16 cellular contexts compared by ENCODE assay signal in genomic region chr5:10634562-10634961, GRCh38.
DNase-seq lines count a peak whose midpoint lies in the region; ATAC-seq lines count a peak whose summit lies in the region.
"Had no signal": no experiment of that assay in that cellular context is flagged by ENCODE, and none has a peak within 500 bp of the region (broad histone marks: within the 10 kb centered on the region; RNA-seq: fewer than 3 reads in every experiment).

No MANE protein-coding gene starts in this region.

- CTCF ChIA-PET in activated naive CD4-positive, alpha-beta T cell treated with anti-CD3 and anti-CD28 coated beads for 36 hours (lab: Charles Lee) = interaction anchor here (0.6 to 1.1 kb wide), 2 partner anchors 37 to 42 kb away, joined by 3 to 4 read pairs; no protein-coding TSS in a partner anchor

- intact Hi-C loops in activated naive CD4-positive, alpha-beta T cell treated with anti-CD3 and anti-CD28 coated beads for 36 hours (cut with micrococcal nuclease) = loop anchor here (2.0 to 10.0 kb wide), 4 partner anchors 70 to 380 kb away; partner anchors contain the start of genes ANKRD33B, CCT5, DAP and ROPN1L

- peak; percentile 41 for DNase-seq in activated naive CD4-positive, alpha-beta T cell treated with anti-CD3 and anti-CD28 coated beads for 36 hours
- DNase-seq in activated naive CD4-positive, alpha-beta T cell (lab: John Stamatoyannopoulos, UW) = no peak
- no peak for DNase-seq in activated naive CD8-positive, alpha-beta T cell treated with anti-CD3 and anti-CD28 coated beads, Interleukin-2, amount 10 ng/mL, durations not matched to agents 7 days and 5 days
- no peak for DNase-seq in NCI-H2029 (lab: John Stamatoyannopoulos, UW)
- DNase-seq: Caco-2, DND-41, left ventricle myocardium superior, NCI-H1436, NCI-H524, psoas muscle, upper lobe of right lung had no signal

- H3K4me1 Mint-ChIP-seq in activated naive CD4-positive, alpha-beta T cell treated with anti-CD3 and anti-CD28 coated beads for 36 hours (ENCODE audit: low read depth) = peaks cover 56% of the 10 kb centered on the region
- H3K4me1 Mint-ChIP-seq in IgD-negative memory B cell = peaks cover 42 to 56% (median 48%) of the 10 kb centered on the region in 3 donors
- H3K4me1 Mint-ChIP-seq in activated naive CD8-positive, alpha-beta T cell treated with anti-CD3 and anti-CD28 coated beads, Interleukin-2, amount 10 ng/mL, durations not matched to agents 7 days and 5 days = peaks cover 55% of the 10 kb centered on the region
- H3K4me1 Mint-ChIP-seq in stimulated activated memory B cell treated with anti-CD40 and anti-IgM and Interleukin-4, amounts not matched to agents 10 μg/mL and 1 μg/mL and 100 μg/mL, for 72 hours = peaks cover 85% of the 10 kb centered on the region

- ATAC-seq in activated naive CD8-positive, alpha-beta T cell treated with anti-CD3 and anti-CD28 coated beads, Interleukin-2, amount 10 ng/mL, durations not matched to agents 7 days and 5 days (ENCODE audit: low read depth) = no peak
- ATAC-seq in stimulated activated memory B cell treated with anti-CD40 and anti-IgM and Interleukin-4, amounts not matched to agents 10 μg/mL and 1 μg/mL and 100 μg/mL, for 72 hours = no peak
- ATAC-seq in HG02884 (IDR thresholded peaks at IDR 0.05; ENCODE audit: unreplicated experiment) (no peak), GM18909 (IDR thresholded peaks at IDR 0.05; ENCODE audit: poor library complexity, unreplicated experiment) (no peak)
- ATAC-seq: HepG2, left ventricle myocardium superior, psoas muscle had no signal

- H3K4me3 Mint-ChIP-seq in activated naive CD4-positive, alpha-beta T cell treated with anti-CD3 and anti-CD28 coated beads for 36 hours = no peak overlapping the region
- peak overlapping the region in 3 of 4 donors; percentile 79 to 92 (median 87) for H3K4me3 Mint-ChIP-seq in IgD-negative memory B cell
- peak overlapping the region; percentile 68 for H3K4me3 Mint-ChIP-seq in activated naive CD8-positive, alpha-beta T cell treated with anti-CD3 and anti-CD28 coated beads, Interleukin-2, amount 10 ng/mL, durations not matched to agents 7 days and 5 days
- H3K4me3 Mint-ChIP-seq in stimulated activated memory B cell treated with anti-CD40 and anti-IgM and Interleukin-4, amounts not matched to agents 10 μg/mL and 1 μg/mL and 100 μg/mL, for 72 hours = peak overlapping the region; percentile 35

- H3K27ac Mint-ChIP-seq in activated naive CD4-positive, alpha-beta T cell treated with anti-CD3 and anti-CD28 coated beads for 36 hours = peak overlapping the region; percentile 53
- peak overlapping the region; percentile 98 to 100 (median 99) for H3K27ac Mint-ChIP-seq in IgD-negative memory B cell
- peak overlapping the region; percentile 99 for H3K27ac Mint-ChIP-seq in activated naive CD8-positive, alpha-beta T cell treated with anti-CD3 and anti-CD28 coated beads, Interleukin-2, amount 10 ng/mL, durations not matched to agents 7 days and 5 days
- H3K27ac Mint-ChIP-seq in stimulated activated memory B cell treated with anti-CD40 and anti-IgM and Interleukin-4, amounts not matched to agents 10 μg/mL and 1 μg/mL and 100 μg/mL, for 72 hours = peak overlapping the region; percentile 96

- H3K27me3 Mint-ChIP-seq in activated naive CD4-positive, alpha-beta T cell treated with anti-CD3 and anti-CD28 coated beads for 36 hours (ENCODE audit: low read depth) = peaks cover 3% of the 10 kb centered on the region
- H3K27me3 Mint-ChIP-seq in IgD-negative memory B cell = no peaks in the 10 kb centered on the region
- H3K27me3 Mint-ChIP-seq in activated naive CD8-positive, alpha-beta T cell treated with anti-CD3 and anti-CD28 coated beads, Interleukin-2, amount 10 ng/mL, durations not matched to agents 7 days and 5 days = no peaks in the 10 kb centered on the region
- H3K27me3 Mint-ChIP-seq in stimulated activated memory B cell treated with anti-CD40 and anti-IgM and Interleukin-4, amounts not matched to agents 10 μg/mL and 1 μg/mL and 100 μg/mL, for 72 hours = no peaks in the 10 kb centered on the region

- peaks cover 5% of the 10 kb centered on the region for H3K36me3 Mint-ChIP-seq in activated naive CD4-positive, alpha-beta T cell treated with anti-CD3 and anti-CD28 coated beads for 36 hours (ENCODE audit: low read depth)
- H3K36me3 Mint-ChIP-seq in IgD-negative memory B cell = peaks cover 7% of the 10 kb centered on the region
- peaks cover 12% of the 10 kb centered on the region for H3K36me3 Mint-ChIP-seq in activated naive CD8-positive, alpha-beta T cell treated with anti-CD3 and anti-CD28 coated beads, Interleukin-2, amount 10 ng/mL, durations not matched to agents 7 days and 5 days
- peaks cover 42% of the 10 kb centered on the region for H3K36me3 Mint-ChIP-seq in stimulated activated memory B cell treated with anti-CD40 and anti-IgM and Interleukin-4, amounts not matched to agents 10 μg/mL and 1 μg/mL and 100 μg/mL, for 72 hours

- POLR2A ChIA-PET in activated naive CD8-positive, alpha-beta T cell treated with anti-CD3 and anti-CD28 coated beads, Interleukin-2, amount 10 ng/mL, durations not matched to agents 7 days and 5 days (lab: Charles Lee) = interaction anchor here (0.9 to 1.7 kb wide), 4 partner anchors 7 to 281 kb away, joined by 3 to 5 read pairs (median 4); partner anchors contain the start of genes DAP and MARCHF6

- H3K9me3 Mint-ChIP-seq in activated naive CD4-positive, alpha-beta T cell treated with anti-CD3 and anti-CD28 coated beads for 36 hours = peaks cover 5% of the 10 kb centered on the region
- peaks cover 0 to 5% (median 5%) of the 10 kb centered on the region in 3 donors for H3K9me3 Mint-ChIP-seq in IgD-negative memory B cell
- H3K9me3 Mint-ChIP-seq in activated naive CD8-positive, alpha-beta T cell treated with anti-CD3 and anti-CD28 coated beads, Interleukin-2, amount 10 ng/mL, durations not matched to agents 7 days and 5 days = peaks cover 6% of the 10 kb centered on the region
- H3K9me3 Mint-ChIP-seq in stimulated activated memory B cell treated with anti-CD40 and anti-IgM and Interleukin-4, amounts not matched to agents 10 μg/mL and 1 μg/mL and 100 μg/mL, for 72 hours = peaks cover 8% of the 10 kb centered on the region
